ENCODE assay signal across 9 cellular contexts in the genomic region with DNA sequence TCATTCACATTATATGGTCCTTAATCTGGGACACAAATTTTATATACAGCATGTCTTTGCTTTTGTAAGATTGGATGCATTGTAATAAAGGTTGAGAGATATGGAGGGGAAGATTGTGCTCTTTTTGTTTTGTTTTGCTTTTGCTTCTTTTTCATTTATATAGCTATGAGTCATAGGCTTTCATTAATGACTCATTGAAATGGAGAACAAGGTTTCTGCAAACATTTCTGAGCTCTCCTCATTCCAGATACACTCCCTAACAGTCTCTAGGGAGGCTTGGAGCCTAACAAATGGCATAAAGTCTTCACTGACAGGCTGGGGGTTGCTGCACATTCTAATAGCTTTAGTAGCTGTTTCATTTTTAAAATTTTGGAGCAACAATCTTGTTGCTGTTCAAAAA. TPM values are rescaled to one million over a fixed set of nuclear protein-coding genes. Genes with fewer than 3 reads are reported as not detected.
DNase-seq lines count a peak whose midpoint lies in the region; ATAC-seq, FAIRE-seq and TF ChIP-seq lines count a peak whose summit lies in the region.
"Had no signal": no experiment of that assay in that cellular context is flagged by ENCODE, and none has a peak within 500 bp of the region (broad histone marks: within the 10 kb centered on the region; RNA-seq: fewer than 3 reads in every experiment).

No MANE protein-coding gene starts in this region.

- H3K9me3 ChIP-seq in AG04450 (ENCODE audit: control insufficient read depth, insufficient read depth, low read length): peaks cover 2% of the 10 kb centered on the region; the same call in 1 of the 2 replicates
- no peaks in the 10 kb centered on the region for H3K9me3 ChIP-seq in HepG2 (ENCODE audit: low read length)
- no peaks in the 10 kb centered on the region for H3K9me3 ChIP-seq in kidney (ENCODE audit: control insufficient read depth in 1 of 2, low read length in 2 of 2)

- H3K4me3 ChIP-seq in AG04450 (ENCODE audit: low read depth, low read length): no peak overlapping the region
- H3K4me3 ChIP-seq in astrocyte of the cerebellum (ENCODE audit: low read depth, low read length): no peak overlapping the region
- no peak overlapping the region for H3K4me3 ChIP-seq in HepG2 (replicated peaks in 1 of 3; ENCODE audit: insufficient read depth in 1 of 3, low read depth in 2 of 3, low read length in 3 of 3)
- no peak overlapping the region for H3K4me3 ChIP-seq in kidney (ENCODE audit: low read length in 2 of 2)

- no peak overlapping the region for H2AFZ ChIP-seq in HepG2 (ENCODE audit: low read length)

- TF ChIP-seq POLR2A in HepG2 (IDR thresholded peaks at IDR 0.05; ENCODE audit: insufficient read depth in 1 of 2, low read depth in 2 of 2, low read length in 2 of 2): no peak

- H3K9ac ChIP-seq in HepG2 (ENCODE audit: insufficient read depth, low read depth, low read length): no peak overlapping the region
- no peak overlapping the region for H3K9ac ChIP-seq in kidney (ENCODE audit: low read length in 2 of 2)

- H3K27me3 Mint-ChIP-seq in activated T-cell treated with anti-CD3 and anti-CD28 coated beads, Interleukin-2, amount 50 U/mL, for 4 hours (ENCODE audit: low read depth): no peaks in the 10 kb centered on the region

- no peaks in the 10 kb centered on the region for H3K36me3 Mint-ChIP-seq in activated T-cell treated with anti-CD3 and anti-CD28 coated beads, Interleukin-2, amount 50 U/mL, for 4 hours (ENCODE audit: insufficient read depth)

- no peak overlapping the region for H3K4me2 ChIP-seq in HepG2 (ENCODE audit: low read depth, low read length)

- DNase-seq in AG04450 (ENCODE audit: low read depth, low spot score): peak; percentile 74
- DNase-seq in astrocyte of the cerebellum (ENCODE audit: low read depth): peak; percentile 72
- DNase-seq in HepG2 (ENCODE audit: low spot score): no peak
- DNase-seq in NCI-H146 treated with DMSO at 0.1 percent for 48 hours (lab: John Stamatoyannopoulos, UW; ENCODE audit: unreplicated experiment): no peak
- DNase-seq in activated T-cell treated with anti-CD3 and anti-CD28 coated beads, Interleukin-2, amount 50 U/mL, for 4 hours: no peak
- no peak for DNase-seq in NCI-H2227 treated with DMSO at 0.1 percent for 48 hours (lab: John Stamatoyannopoulos, UW)
- no peak for DNase-seq in kidney

- intact Hi-C loops in HepG2 (cut with micrococcal nuclease; ENCODE audit: unreplicated experiment) (no loop called here), kidney (cut with DNase I) (no loop called here)

- TF ChIP-seq CTCF in AG04450 (IDR thresholded peaks at IDR 0.05; ENCODE audit: low read depth, low read length) (no peak), astrocyte of the cerebellum (IDR thresholded peaks at IDR 0.05; ENCODE audit: low read depth, low read length, missing control alignments) (no peak), HepG2 (CRISPR knock-in tag; IDR thresholded peaks at IDR 0.05) (no peak), kidney (IDR thresholded peaks at IDR 0.05; ENCODE audit: borderline replicate concordance, extremely low read depth, insufficient read depth) (no peak)

- no peak overlapping the region for H3K4me3 Mint-ChIP-seq in activated T-cell treated with anti-CD3 and anti-CD28 coated beads, Interleukin-2, amount 50 U/mL, for 4 hours

- H3K27ac ChIP-seq in AG04450 (ENCODE audit: low read depth, low read length) (no peak overlapping the region), HepG2 (ENCODE audit: extremely low read length, insufficient read depth, low read length) (no peak overlapping the region), kidney (ENCODE audit: low read depth in 2 of 2, low read length in 2 of 2) (no peak overlapping the region)
- H3K27ac ChIP-seq: HL-60 had no signal

- H3K79me2 ChIP-seq in HepG2 (ENCODE audit: insufficient read depth, low read length): no peaks in the 10 kb centered on the region

- ATAC-seq in HG03520 (IDR thresholded peaks at IDR 0.05; ENCODE audit: unreplicated experiment) (peak; percentile 50), HepG2 (no peak)
- ATAC-seq in activated T-cell treated with anti-CD3 and anti-CD28 coated beads, Interleukin-2, amount 50 U/mL, for 4 hours: no peak

- H3K4me1 Mint-ChIP-seq in activated T-cell treated with anti-CD3 and anti-CD28 coated beads, Interleukin-2, amount 50 U/mL, for 4 hours (ENCODE audit: low read depth): no peaks in the 10 kb centered on the region

- no peak for TF ChIP-seq EP300 in HepG2 (IDR thresholded peaks at IDR 0.05; ENCODE audit: low read depth in 2 of 2, low read length in 2 of 2)
- TF ChIP-seq EP300 in HepG2 (CRISPR knock-in tag; IDR thresholded peaks at IDR 0.05; ENCODE audit: borderline replicate concordance): no peak

- FAIRE-seq in HepG2 (lab: Jason Lieb, UNC): no peak
- no peak for FAIRE-seq in kidney (lab: Jason Lieb, UNC)

- no peaks in the 10 kb centered on the region for H4K20me1 ChIP-seq in HepG2 (ENCODE audit: insufficient read depth, low read length)

- in situ Hi-C loops in astrocyte of the cerebellum (cut with HindIII; ENCODE audit: low sequenced_read_pairs): no loop called here
- in situ Hi-C loops in HepG2 (cut with HindIII; ENCODE audit: extremely low pct_ligation_motif_present, low pct_unique_long_range_greater_than_20kb): no loop called here

- TF ChIP-seq RAD21 in HepG2 (CRISPR knock-in tag; IDR thresholded peaks at IDR 0.05): no peak

- H3K27me3 ChIP-seq in AG04450 (ENCODE audit: control insufficient read depth, insufficient read depth, low read length): no peaks in the 10 kb centered on the region
- no peaks in the 10 kb centered on the region for H3K27me3 ChIP-seq in HepG2 (ENCODE audit: control insufficient read depth in 1 of 2, insufficient read depth in 2 of 2, low read length in 2 of 2)

- BruUV-seq in HepG2 (replicated peaks; lab: Mats Ljungman, UMichigan): no TSS peak

- peaks cover 4% of the 10 kb centered on the region for H3K9me3 Mint-ChIP-seq in activated T-cell treated with anti-CD3 and anti-CD28 coated beads, Interleukin-2, amount 50 U/mL, for 4 hours

- POLR2A ChIA-PET in AG04450 (lab: Yijun Ruan, JAX) (interaction anchor here (1.1 to 1.2 kb wide), 2 partner anchors 9 to 140 kb away, joined by 3 read pairs; no protein-coding TSS in a partner anchor), HepG2 (lab: Yijun Ruan, JAX) (no interaction called here)

- H3K4me1 ChIP-seq in HepG2 (ENCODE audit: insufficient read depth, low read length) (no peaks in the 10 kb centered on the region), kidney (ENCODE audit: control insufficient read depth in 1 of 2, insufficient read depth in 1 of 2, low read depth in 1 of 2, low read length in 2 of 2) (no peaks in the 10 kb centered on the region)

- CTCF ChIA-PET in AG04450 (lab: Charles Lee) (no interaction called here), HepG2 (lab: Yijun Ruan, JAX; ENCODE audit: low intra/inter-chr PET ratio, low total read pairs) (no interaction called here)

- no peaks in the 10 kb centered on the region for H3K36me3 ChIP-seq in HepG2 (replicated peaks in 1 of 2; ENCODE audit: control insufficient read depth in 1 of 2, insufficient read depth in 2 of 2, low read length in 2 of 2)
- H3K36me3 ChIP-seq in kidney (ENCODE audit: control insufficient read depth in 1 of 2, insufficient read depth in 2 of 2, low read length in 2 of 2): no peaks in the 10 kb centered on the region

TF ChIP-seq in HepG2, 621 proteins besides CTCF, POLR2A, EP300 and RAD21:
- TF ChIP-seq CREB1 (IDR thresholded peaks at IDR 0.05): 0 out of 2 replicates have a peak, but pooled peaks have one; percentile 22
- TF ChIP-seq CREB1 (CRISPR knock-in tag; IDR thresholded peaks at IDR 0.05): no peak
- TF ChIP-seq FOXM1 (CRISPR knock-in tag; IDR thresholded peaks at IDR 0.05): no peak

RNA-seq across cellular contexts. Expression of a gene that starts 21.4 kb away (rescaled TPM):
- polyA plus RNA-seq in AG04450 (2011; rRNA removed): 204 and 255 TPM in 2 replicates
- polyA minus RNA-seq in AG04450 (2011; rRNA and poly(A)+ RNA removed): 496 and 512 TPM in 2 replicates
- not detected in 2 replicates for total RNA-seq in HepG2 (2016; rRNA removed; fragmentation: Illumina TruSeq; extraction: Trizol)
- total RNA-seq in HepG2 (2016; cell fraction: cytosol; rRNA removed; fragmentation: Illumina TruSeq; extraction: Trizol; ENCODE audit: low read depth): not detected in 2 replicates
- not detected in 2 replicates for total RNA-seq in HepG2 (2016; cell fraction: insoluble cytoplasmic fraction; rRNA removed; fragmentation: Illumina TruSeq; extraction: Trizol)
- not detected in 2 replicates for total RNA-seq in HepG2 (2016; cell fraction: membrane; rRNA removed; fragmentation: Illumina TruSeq; extraction: Trizol)
- not detected in 2 replicates for total RNA-seq in HepG2 (2016; cell fraction: nucleus; rRNA removed; fragmentation: Illumina TruSeq; extraction: Trizol)
- polyA plus RNA-seq in HepG2 (2011; rRNA removed): not detected in 2 replicates
- polyA plus RNA-seq in HepG2 (2011; cell fraction: cytosol; rRNA removed): not detected in 2 replicates
- not detected in 2 replicates for polyA plus RNA-seq in HepG2 (2011; cell fraction: nucleus; rRNA removed)
- not detected in 2 replicates for polyA plus RNA-seq in HepG2 (2012)
- not detected in 2 replicates for polyA plus RNA-seq in HepG2 (2016; cell fraction: cytosol; fragmentation: Illumina TruSeq; extraction: Trizol; ENCODE audit: low read depth)
- not detected in 2 replicates for polyA plus RNA-seq in HepG2 (2016; cell fraction: insoluble cytoplasmic fraction; fragmentation: Illumina TruSeq; extraction: Trizol; ENCODE audit: low read depth)
- not detected in 2 replicates for polyA plus RNA-seq in HepG2 (2016; cell fraction: membrane; fragmentation: Illumina TruSeq; extraction: Trizol; ENCODE audit: low read depth)
- not detected in 2 replicates for polyA plus RNA-seq in HepG2 (2016; cell fraction: nucleus; fragmentation: Illumina TruSeq; extraction: Trizol; ENCODE audit: insufficient read depth, low read depth)
- not detected in 2 replicates for polyA minus RNA-seq in HepG2 (2011; rRNA and poly(A)+ RNA removed; ENCODE audit: low replicate concordance)
- polyA minus RNA-seq in HepG2 (2011; cell fraction: cytosol; rRNA and poly(A)+ RNA removed): not detected in 2 replicates
- not detected in 2 replicates for polyA minus RNA-seq in HepG2 (2011; cell fraction: nucleus; rRNA and poly(A)+ RNA removed)
- under 1 TPM; 0.03 to 0.14 (median 0.05) TPM for total RNA-seq in activated T-cell treated with anti-CD3 and anti-CD28 coated beads, Interleukin-2, amount 50 U/mL, for 4 hours
- total RNA-seq in kidney: 10.1 TPM
- 2.2 TPM for polyA plus RNA-seq in kidney (ENCODE audit: insufficient read depth, low read depth, low replicate concordance)

Comparison
In these comparisons a context has a peak if more than half of its experiments do, and no peak if none do; other contexts are left out.
1. DNase-seq: peak in AG04450 (single experiment) and astrocyte of the cerebellum (single experiment); none in HepG2 (single experiment), NCI-H146 treated with DMSO at 0.1 percent for 48 hours (single experiment), activated T-cell treated with anti-CD3 and anti-CD28 coated beads, Interleukin-2, amount 50 U/mL, for 4 hours (single experiment), NCI-H2227 treated with DMSO at 0.1 percent for 48 hours (single experiment) and kidney (single experiment).